Comparison of ENCODE assay signal across 38 cellular contexts in the genomic region with DNA sequence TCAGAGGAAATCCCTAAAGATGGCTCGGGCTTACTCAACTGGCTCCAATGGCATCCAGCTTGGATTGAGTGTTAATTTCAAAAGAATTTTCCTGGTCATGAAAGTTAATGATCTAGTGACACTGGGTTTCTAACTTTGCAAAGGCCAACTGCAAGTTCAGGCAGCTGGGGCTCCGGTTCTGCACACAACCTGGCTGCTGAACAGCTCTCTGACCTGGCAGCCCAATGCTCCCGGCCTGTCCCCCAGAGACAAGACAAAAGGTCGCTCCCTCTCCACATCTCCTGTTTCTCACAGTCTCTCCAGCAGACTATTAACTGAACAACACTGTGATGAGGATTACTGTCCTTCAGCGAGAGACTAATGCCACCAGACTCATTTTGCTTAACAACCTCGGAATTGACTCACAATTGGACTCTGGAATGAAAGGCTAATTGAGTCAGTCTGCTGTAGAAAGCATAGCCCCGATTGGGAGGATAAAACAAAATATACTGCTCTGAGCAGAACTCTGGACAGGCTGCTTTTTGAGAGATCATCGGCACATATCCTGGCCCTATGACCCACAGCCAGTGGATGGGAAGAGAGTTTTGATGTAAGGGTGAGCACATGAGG.
DNase-seq lines count a peak whose midpoint lies in the region; ATAC-seq and TF ChIP-seq lines count a peak whose summit lies in the region.
"Had no signal": no experiment of that assay in that cellular context is flagged by ENCODE, and none has a peak within 500 bp of the region (broad histone marks: within the 10 kb centered on the region; RNA-seq: fewer than 3 reads in every experiment).

No MANE protein-coding gene starts in this region.

- peak; percentile 58 for DNase-seq in GM23248
- DNase-seq in glutamatergic neuron = peak; percentile 47
- peak; percentile 26 for DNase-seq in neural progenitor cell (ENCODE audit: low spot score)
- no peak for DNase-seq in type B pancreatic cell (ENCODE audit: extremely low spot score, unreplicated experiment)
- DNase-seq in inferior parietal cortex (ENCODE audit: extremely low spot score) = no peak
- no peak for DNase-seq in NCI-H2227 treated with DMSO at 0.1 percent for 48 hours (lab: John Stamatoyannopoulos, UW)
- DNase-seq in GM23338 (ENCODE audit: low spot score) = no peak
- DNase-seq: activated CD4-positive, alpha-beta T cell treated with anti-CD3 and anti-CD28 coated beads for 36 hours; activated CD8-positive, alpha-beta memory T cell treated with anti-CD3 and anti-CD28 coated beads, Interleukin-2, amount 50 U/mL, for 48 hours; activated CD8-positive, alpha-beta T cell treated with anti-CD3 and anti-CD28 coated beads for 36 hours; activated naive CD4-positive, alpha-beta T cell treated with anti-CD3 and anti-CD28 coated beads, Interleukin-2, amount 50 U/mL, for 16 hours; amniotic stem cell; COR-L47; DMS53; effector CD8-positive, alpha-beta T cell; heart left ventricle; IMR-90; left colon; mammary epithelial cell; MV-4-11; NCI-H1436; NCI-H2081 treated with DMSO at 0.1 percent for 48 hours; NCI-H345; NCI-H69; Peyer's patch; stimulated activated CD4-positive, alpha-beta T cell treated with anti-CD3 and anti-CD28 coated beads, Interleukin-15, amount 100 ng/mL, for 24 hours; stimulated activated CD4-positive, alpha-beta T cell treated with anti-CD3 and anti-CD28 coated beads, Interleukin-4, amount 100 ng/mL, for 4 hours; SW 1271; T1000; transverse colon had no signal

- no peaks in the 10 kb centered on the region for H3K36me3 ChIP-seq in GM23248 (ENCODE audit: low read depth)
- H3K36me3 ChIP-seq in neural progenitor cell = no peaks in the 10 kb centered on the region
- H3K36me3 ChIP-seq in GM23338 (ENCODE audit: insufficient read depth) = no peaks in the 10 kb centered on the region
- H3K36me3 ChIP-seq: breast epithelium, heart left ventricle, Peyer's patch, transverse colon had no signal

- H3K9me3 Mint-ChIP-seq in glutamatergic neuron (ENCODE audit: unreplicated experiment) (peaks cover 37% of the 10 kb centered on the region), neural progenitor cell (no peaks in the 10 kb centered on the region), type B pancreatic cell (peaks cover 5% of the 10 kb centered on the region), GM23338 (no peaks in the 10 kb centered on the region)
- H3K9me3 Mint-ChIP-seq: activated CD8-positive, alpha-beta T cell treated with anti-CD3 and anti-CD28 coated beads for 36 hours had no signal

- H4K20me1 ChIP-seq in GM23248 (ENCODE audit: insufficient read depth) (no peaks in the 10 kb centered on the region), neural progenitor cell (ENCODE audit: low read depth) (no peaks in the 10 kb centered on the region), GM23338 (replicated peaks; ENCODE audit: insufficient read depth) (no peaks in the 10 kb centered on the region)

- H3F3A ChIP-seq in GM23248 (ENCODE audit: insufficient read depth) (0 out of 2 replicates have a peak, but pooled peaks cover 9% of the 10 kb centered on the region), neural progenitor cell (ENCODE audit: low read depth) (peaks cover 8% of the 10 kb centered on the region), GM23338 (replicated peaks; ENCODE audit: low read depth) (no peaks in the 10 kb centered on the region)

- H3K27me3 ChIP-seq in GM23248 (replicated peaks; ENCODE audit: insufficient read depth) (no peaks in the 10 kb centered on the region), neural progenitor cell (no peaks in the 10 kb centered on the region), GM23338 (ENCODE audit: insufficient read depth) (no peaks in the 10 kb centered on the region)
- H3K27me3 ChIP-seq: breast epithelium, Peyer's patch, transverse colon had no signal

- H3K27ac Mint-ChIP-seq in glutamatergic neuron (ENCODE audit: unreplicated experiment) (peak overlapping the region; percentile 94), neural progenitor cell (peak overlapping the region; percentile 55), type B pancreatic cell (no peak overlapping the region), GM23338 (no peak overlapping the region)
- H3K27ac Mint-ChIP-seq: activated CD4-positive, alpha-beta T cell treated with anti-CD3 and anti-CD28 coated beads for 36 hours; activated CD8-positive, alpha-beta T cell treated with anti-CD3 and anti-CD28 coated beads for 36 hours; activated T-helper 17 cell treated with anti-CD3 and anti-CD28 coated beads, Interleukin-2, amount 50 U/mL, for 72 hours; stimulated activated effector memory CD8-positive, alpha-beta T cell treated with anti-CD3 and anti-CD28 coated beads, Interleukin-12 subunit alpha, Interleukin-12 subunit beta, amount 100 ng/mL, for 72 hours had no signal

- H3K4me1 Mint-ChIP-seq in glutamatergic neuron (ENCODE audit: low read depth, unreplicated experiment) = peaks cover 53% of the 10 kb centered on the region
- H3K4me1 Mint-ChIP-seq in neural progenitor cell = peaks cover 46% of the 10 kb centered on the region
- peaks cover 51% of the 10 kb centered on the region for H3K4me1 Mint-ChIP-seq in type B pancreatic cell (ENCODE audit: unreplicated experiment)
- H3K4me1 Mint-ChIP-seq in GM23338 = peaks cover 10% of the 10 kb centered on the region; the same call in 1 of the 3 replicates
- H3K4me1 Mint-ChIP-seq: activated CD4-positive, alpha-beta T cell treated with anti-CD3 and anti-CD28 coated beads for 36 hours; activated T-helper 17 cell treated with anti-CD3 and anti-CD28 coated beads, Interleukin-2, amount 50 U/mL, for 72 hours; stimulated activated effector memory CD8-positive, alpha-beta T cell treated with anti-CD3 and anti-CD28 coated beads, Interleukin-12 subunit alpha, Interleukin-12 subunit beta, amount 100 ng/mL, for 72 hours had no signal

- peak overlapping the region; percentile 20; the same call in 1 of the 2 replicates for H3K27ac ChIP-seq in GM23248
- H3K27ac ChIP-seq in neural progenitor cell = no peak overlapping the region
- H3K27ac ChIP-seq in GM23338 (ENCODE audit: low read depth) = no peak overlapping the region
- H3K27ac ChIP-seq: breast epithelium, C4-2B, epithelial cell of prostate, heart left ventricle, parathyroid adenoma, Peyer's patch, transverse colon, VCaP had no signal

- H3K4me1 ChIP-seq in GM23248 (ENCODE audit: insufficient read depth) (peaks cover 13% of the 10 kb centered on the region), neural progenitor cell (peaks cover 23% of the 10 kb centered on the region), GM23338 (ENCODE audit: insufficient read depth) (no peaks in the 10 kb centered on the region)
- H3K4me1 ChIP-seq: breast epithelium, heart left ventricle, parathyroid adenoma, Peyer's patch had no signal

- TF ChIP-seq CTCF in glutamatergic neuron (IDR thresholded peaks at IDR 0.05; ENCODE audit: partially characterized antibody, unreplicated experiment) (no peak), neural progenitor cell (IDR thresholded peaks at IDR 0.05) (no peak), type B pancreatic cell (conservative IDR thresholded peaks at IDR 0.05) (no peak), GM23338 (conservative IDR thresholded peaks at IDR 0.05; ENCODE audit: low read depth in 2 of 2) (no peak)

- peak overlapping the region; percentile 16; the same call in 1 of the 2 replicates for H2AFZ ChIP-seq in GM23248
- H2AFZ ChIP-seq in neural progenitor cell (replicated peaks) = no peak overlapping the region
- H2AFZ ChIP-seq in GM23338 = no peak overlapping the region
- H2AFZ ChIP-seq: parathyroid adenoma had no signal

- H3K4me3 Mint-ChIP-seq in glutamatergic neuron (ENCODE audit: unreplicated experiment) = peak overlapping the region; percentile 70
- H3K4me3 Mint-ChIP-seq in neural progenitor cell = no peak overlapping the region
- H3K4me3 Mint-ChIP-seq in type B pancreatic cell = peak overlapping the region; percentile 29
- no peak overlapping the region for H3K4me3 Mint-ChIP-seq in GM23338
- H3K4me3 Mint-ChIP-seq: activated CD4-positive, alpha-beta T cell treated with anti-CD3 and anti-CD28 coated beads for 36 hours; activated CD8-positive, alpha-beta T cell treated with anti-CD3 and anti-CD28 coated beads for 36 hours; activated T-helper 17 cell treated with anti-CD3 and anti-CD28 coated beads, Interleukin-2, amount 50 U/mL, for 72 hours; stimulated activated effector memory CD8-positive, alpha-beta T cell treated with anti-CD3 and anti-CD28 coated beads, Interleukin-12 subunit alpha, Interleukin-12 subunit beta, amount 100 ng/mL, for 72 hours had no signal

- H3K36me3 Mint-ChIP-seq in glutamatergic neuron (ENCODE audit: unreplicated experiment) (peaks cover 6% of the 10 kb centered on the region), neural progenitor cell (no peaks in the 10 kb centered on the region), type B pancreatic cell (peaks cover 5% of the 10 kb centered on the region), GM23338 (ENCODE audit: low read depth) (no peaks in the 10 kb centered on the region)
- H3K36me3 Mint-ChIP-seq: stimulated activated effector memory CD8-positive, alpha-beta T cell treated with anti-CD3 and anti-CD28 coated beads, Interleukin-12 subunit alpha, Interleukin-12 subunit beta, amount 100 ng/mL, for 72 hours had no signal

- no peaks in the 10 kb centered on the region for H3K9me2 ChIP-seq in GM23248 (ENCODE audit: insufficient read depth)
- H3K9me2 ChIP-seq in GM23338 (ENCODE audit: insufficient read depth) = peaks cover 3% of the 10 kb centered on the region; the same call in 1 of the 2 replicates

- H3K9ac ChIP-seq in GM23248 (no peak overlapping the region), neural progenitor cell (no peak overlapping the region)
- H3K9ac ChIP-seq: parathyroid adenoma had no signal

- ATAC-seq in GM23338 = no peak
- ATAC-seq in GM18909 (IDR thresholded peaks at IDR 0.05; ENCODE audit: poor library complexity, unreplicated experiment) = no peak
- ATAC-seq: activated CD4-positive, alpha-beta T cell treated with anti-CD3 and anti-CD28 coated beads for 36 hours; activated CD8-positive, alpha-beta T cell treated with anti-CD3 and anti-CD28 coated beads for 36 hours; activated T-helper 17 cell treated with anti-CD3 and anti-CD28 coated beads, Interleukin-2, amount 50 U/mL, for 72 hours; heart left ventricle; left colon; stimulated activated effector memory CD8-positive, alpha-beta T cell treated with anti-CD3 and anti-CD28 coated beads, Interleukin-12 subunit alpha, Interleukin-12 subunit beta, amount 100 ng/mL, for 72 hours had no signal

- peak overlapping the region; percentile 48 for H3K4me2 ChIP-seq in GM23248 (ENCODE audit: unreplicated experiment)
- no peak overlapping the region for H3K4me2 ChIP-seq in neural progenitor cell
- no peak overlapping the region for H3K4me2 ChIP-seq in GM23338

- WGBS in GM23248 (ENCODE audit: low coverage in 1 of 2, low lambda C conversion rate in 2 of 2, missing lambda C conversion rate in 2 of 2), 2 experiments = 8 to 11% methylated on average over 8 of the region's 8 CpGs

- H3K4me3 ChIP-seq in GM23248 (no peak overlapping the region), neural progenitor cell (no peak overlapping the region), GM23338 (no peak overlapping the region)
- H3K4me3 ChIP-seq: breast epithelium, heart left ventricle, Peyer's patch, transverse colon had no signal

- H3K79me2 ChIP-seq in GM23248 (ENCODE audit: insufficient read depth) (no peaks in the 10 kb centered on the region), neural progenitor cell (ENCODE audit: low read depth) (no peaks in the 10 kb centered on the region), GM23338 (replicated peaks; ENCODE audit: insufficient read depth) (no peaks in the 10 kb centered on the region)
- H3K79me2 ChIP-seq: parathyroid adenoma had no signal

- H3K9me3 ChIP-seq in GM23248 (ENCODE audit: low read depth) = no peaks in the 10 kb centered on the region
- no peaks in the 10 kb centered on the region for H3K9me3 ChIP-seq in neural progenitor cell (ENCODE audit: low read depth)
- H3K9me3 ChIP-seq: breast epithelium, heart left ventricle, Peyer's patch, transverse colon had no signal

- H3K27me3 Mint-ChIP-seq in glutamatergic neuron (ENCODE audit: unreplicated experiment) (peaks cover 26% of the 10 kb centered on the region), neural progenitor cell (ENCODE audit: insufficient read depth, low read depth) (peaks cover 5% of the 10 kb centered on the region), type B pancreatic cell (peaks cover 6% of the 10 kb centered on the region), GM23338 (ENCODE audit: insufficient read depth, low read depth, poor library complexity) (peaks cover 8% of the 10 kb centered on the region)
- H3K27me3 Mint-ChIP-seq: activated CD8-positive, alpha-beta T cell treated with anti-CD3 and anti-CD28 coated beads for 36 hours; activated T-helper 17 cell treated with anti-CD3 and anti-CD28 coated beads, Interleukin-2, amount 50 U/mL, for 72 hours had no signal

- in situ Hi-C loops in GM23248 (cut with MboI) = no loop called here

Comparison
In these comparisons a context has a peak if more than half of its experiments do, and no peak if none do; other contexts are left out.
1. DNase-seq: peak in GM23248 (single experiment), glutamatergic neuron (single experiment) and neural progenitor cell (single experiment); none in type B pancreatic cell (single experiment), inferior parietal cortex (single experiment), NCI-H2227 treated with DMSO at 0.1 percent for 48 hours (single experiment) and GM23338 (single experiment).
2. H3K27ac Mint-ChIP-seq: peak in glutamatergic neuron (single experiment) and neural progenitor cell (single experiment); none in type B pancreatic cell (single experiment) and GM23338 (single experiment).
3. H3K4me3 Mint-ChIP-seq: peak in glutamatergic neuron (single experiment) and type B pancreatic cell (single experiment); none in neural progenitor cell (single experiment) and GM23338 (single experiment).